In genomic region chr2:217756375-217757107, GRCh38 we compare ENCODE assay signal across 8 cellular contexts.
DNase-seq lines count a peak whose midpoint lies in the region; ATAC-seq and TF ChIP-seq lines count a peak whose summit lies in the region.

No MANE protein-coding gene starts in this region.

- WGBS in prostate gland, result 12% methylated on average over 30 of the region's 34 CpGs

- TF ChIP-seq POLR2A in HCT116 (IDR thresholded peaks at IDR 0.05; ENCODE audit: borderline replicate concordance, extremely low read depth, insufficient read depth, insufficient read length) (peak; percentile 68), prostate gland (IDR thresholded peaks at IDR 0.05) (no peak)

- peak; percentile 88 for TF ChIP-seq RAD21 in HCT116 (IDR thresholded peaks at IDR 0.05; ENCODE audit: low read depth)

- H3K4me1 Mint-ChIP-seq in activated naive CD8-positive, alpha-beta T cell (ENCODE audit: low read depth), result peaks cover 32% of the 10 kb centered on the region

- peak overlapping the region; percentile 69 for H3K4me3 Mint-ChIP-seq in activated naive CD8-positive, alpha-beta T cell

- TF ChIP-seq CTCF in HCT116 (IDR thresholded peaks at IDR 0.05 in 2 of 3, conservative IDR thresholded peaks at IDR 0.05 in 1 of 3; ENCODE audit: borderline replicate concordance in 1 of 3, insufficient read depth in 1 of 3, low read depth in 2 of 3, low read length in 2 of 3), result peak; percentile 68 to 95 (median 94)
- peak; percentile 58 to 77 (median 69) for TF ChIP-seq CTCF in prostate gland (IDR thresholded peaks at IDR 0.05)
- TF ChIP-seq CTCF in upper lobe of right lung (IDR thresholded peaks at IDR 0.05), result peak; percentile 90

- no peaks in the 10 kb centered on the region for H3K9me2 ChIP-seq in HCT116 (ENCODE audit: insufficient read depth)

- H3K27me3 Mint-ChIP-seq in activated naive CD8-positive, alpha-beta T cell, result no peaks in the 10 kb centered on the region

- intact Hi-C loops in HCT116 (cut with micrococcal nuclease), result loop anchor here (1.0 to 5.0 kb wide), 3 partner anchors 104 to 1237 kb away; no protein-coding TSS in a partner anchor
- intact Hi-C loops in Right ventricle myocardium superior (cut with DNase I), result no loop called here
- intact Hi-C loops in prostate gland (cut with DNase I), result loop anchor here (5.0 kb wide), 3 partner anchors 44 to 1074 kb away; partner anchors contain the start of gene IGFBP5
- intact Hi-C loops in upper lobe of right lung (cut with DNase I), result no loop called here

- peak overlapping the region; percentile 62 for H2AFZ ChIP-seq in HCT116 (ENCODE audit: low read depth, low read length, poor library complexity, severe bottlenecking)

- RAD21 ChIA-PET in HCT116 (lab: Charles Lee; ENCODE audit: low non-redundant PET in 1 of 2, low total read pairs in 2 of 2, uncharacterized antibody in 2 of 2, unreplicated experiment in 2 of 2), result no interaction called here

- H3K27me3 ChIP-seq in BLaER1 (no peaks in the 10 kb centered on the region), HCT116 (ENCODE audit: insufficient read depth, low read length) (peaks cover 27% of the 10 kb centered on the region), prostate gland (replicated peaks; ENCODE audit: insufficient read depth) (no peaks in the 10 kb centered on the region), upper lobe of right lung (no peaks in the 10 kb centered on the region)

- CTCF ChIA-PET in HCT116 (lab: Charles Lee), result interaction anchor here (0.8 to 1.8 kb wide), 8 partner anchors 20 to 1069 kb away, joined by 3 to 7 read pairs (median 4); no protein-coding TSS in a partner anchor

- no peaks in the 10 kb centered on the region for H3K36me3 ChIP-seq in BLaER1
- no peaks in the 10 kb centered on the region for H3K36me3 ChIP-seq in HCT116 (ENCODE audit: control insufficient read depth in 1 of 2, insufficient read depth in 2 of 2, low read length in 2 of 2)
- no peaks in the 10 kb centered on the region for H3K36me3 ChIP-seq in prostate gland
- peaks cover 8% of the 10 kb centered on the region for H3K36me3 ChIP-seq in upper lobe of right lung

- peak overlapping the region; percentile 70 for H3K27ac Mint-ChIP-seq in activated naive CD8-positive, alpha-beta T cell

- H3K4me1 ChIP-seq in BLaER1 (peaks cover 24% of the 10 kb centered on the region), HCT116 (ENCODE audit: control insufficient read depth in 1 of 2, insufficient read depth in 2 of 2, low read length in 2 of 2) (peaks cover 0 to 9% of the 10 kb centered on the region in 2 experiments; a peak in 1 of 4 replicates), prostate gland (replicated peaks) (no peaks in the 10 kb centered on the region), upper lobe of right lung (peaks cover 6% of the 10 kb centered on the region)

- H3K9ac ChIP-seq in BLaER1, result no peak overlapping the region
- H3K9ac ChIP-seq in HCT116 (ENCODE audit: low read length), result no peak overlapping the region

- H4K20me1 ChIP-seq in BLaER1 (no peaks in the 10 kb centered on the region), HCT116 (ENCODE audit: insufficient read depth) (no peaks in the 10 kb centered on the region)

- H3K9me3 ChIP-seq in BLaER1 (peaks cover 2% of the 10 kb centered on the region; the same call in 1 of the 2 replicates), HCT116 (ENCODE audit: control insufficient read depth in 1 of 2, insufficient read depth in 1 of 2, low read depth in 1 of 2, low read length in 2 of 2) (no peaks in the 10 kb centered on the region), prostate gland (no peaks in the 10 kb centered on the region), upper lobe of right lung (no peaks in the 10 kb centered on the region)

- ATAC-seq in HCT116 (peak; percentile 97), Right ventricle myocardium superior (ENCODE audit: poor library complexity) (peak; percentile 90), upper lobe of right lung (peak; percentile 89)

- DNase-seq in HCT116 (ENCODE audit: low read depth, low spot score), result peak; percentile 40
- peak; percentile 85 for DNase-seq in SK-N-DZ (ENCODE audit: low spot score)
- peak; percentile 85 for DNase-seq in Right ventricle myocardium superior
- DNase-seq in prostate gland (ENCODE audit: low spot score), result peak; percentile 38
- DNase-seq in upper lobe of right lung, result peak; percentile 85
- no peak for DNase-seq in AML-193 (lab: John Stamatoyannopoulos, UW)

- H3K9me3 Mint-ChIP-seq in activated naive CD8-positive, alpha-beta T cell (ENCODE audit: low read depth), result peaks cover under 1% of the 10 kb centered on the region

- H3K4me2 ChIP-seq in BLaER1 (0 out of 2 replicates have a peak overlapping the region, but pooled peaks have one; percentile 6), HCT116 (ENCODE audit: low read length) (peak overlapping the region; percentile 58)

- peaks cover 7% of the 10 kb centered on the region for H3K36me3 Mint-ChIP-seq in activated naive CD8-positive, alpha-beta T cell

- no peak overlapping the region for H3K27ac ChIP-seq in BLaER1
- H3K27ac ChIP-seq in HCT116 (ENCODE audit: low read depth, low read length), result no peak overlapping the region
- no peak overlapping the region for H3K27ac ChIP-seq in prostate gland
- no peak overlapping the region for H3K27ac ChIP-seq in upper lobe of right lung

- no peaks in the 10 kb centered on the region for H3K79me2 ChIP-seq in HCT116 (ENCODE audit: insufficient read depth, low read length)

- H3K4me3 ChIP-seq in BLaER1 (no peak overlapping the region), HCT116 (replicated peaks in 1 of 2; ENCODE audit: low read depth in 1 of 2, low read length in 2 of 2) (peak overlapping the region; percentile 19 to 31), prostate gland (no peak overlapping the region), upper lobe of right lung (no peak overlapping the region)

- POLR2A ChIA-PET in HCT116 (lab: Charles Lee), result no interaction called here

- BruUV-seq in HCT116 (replicated peaks; lab: Mats Ljungman, UMichigan), result no TSS peak

TF ChIP-seq in HCT116, 20 proteins besides CTCF, POLR2A, EP300 and RAD21:
- peak; percentile 32; the same call in 1 of the 2 replicates for TF ChIP-seq ZFX (IDR thresholded peaks at IDR 0.05)
- TF ChIP-seq, protein P1, sequence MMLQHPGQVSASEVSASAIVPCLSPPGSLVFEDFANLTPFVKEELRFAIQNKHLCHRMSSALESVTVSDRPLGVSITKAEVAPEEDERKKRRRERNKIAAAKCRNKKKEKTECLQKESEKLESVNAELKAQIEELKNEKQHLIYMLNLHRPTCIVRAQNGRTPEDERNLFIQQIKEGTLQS (IDR thresholded peaks at IDR 0.05), result no peak
TF ChIP-seq in HCT116: peak in this region for 1.

Comparison
In these comparisons a context has a peak if more than half of its experiments do, and no peak if none do; other contexts are left out.
1. H3K4me3 ChIP-seq: peak in HCT116 (2 of 2); none in BLaER1 (single experiment), prostate gland (0 of 2) and upper lobe of right lung (single experiment).
2. DNase-seq: peak in HCT116 (single experiment), SK-N-DZ (single experiment), Right ventricle myocardium superior (single experiment), prostate gland (single experiment) and upper lobe of right lung (single experiment); none in AML-193 (0 of 2).
3. intact Hi-C loops: an anchor here in HCT116 (1.0 to 5.0 kb wide) and prostate gland (5.0 kb wide); none called in Right ventricle myocardium superior and upper lobe of right lung.
4. Peak in every context shown above with its lines, with median percentiles within 50 percentile points of each other: ATAC-seq and CTCF ChIP-seq.